In the genomic region with DNA sequence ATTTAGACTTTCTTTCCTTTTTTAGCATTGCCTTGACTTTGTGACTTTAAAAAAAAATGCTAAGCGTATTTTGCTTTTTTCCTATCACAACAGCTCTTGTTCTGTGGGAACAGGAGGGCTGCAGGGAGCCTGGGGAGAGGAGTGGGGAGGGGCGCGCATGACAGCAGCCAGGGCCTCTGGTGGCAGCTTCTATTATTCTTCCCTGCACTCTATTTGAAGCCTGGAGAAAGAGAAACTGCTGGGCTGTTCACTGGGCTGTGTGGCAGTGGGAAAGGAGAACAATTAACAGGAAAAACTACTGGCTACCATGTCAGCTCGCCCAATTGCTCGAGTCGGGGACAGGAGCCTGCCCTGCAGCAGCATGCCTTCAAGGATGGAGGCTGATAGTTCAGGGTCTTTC, we compare ENCODE assay signal across 17 cellular contexts.
A peak's percentile ranks its signal among the peaks of the same experiment; 100 is the strongest.
DNase-seq lines count a peak whose midpoint lies in the region; TF ChIP-seq lines count a peak whose summit lies in the region.
"Had no signal": no experiment of that assay in that cellular context is flagged by ENCODE, and none has a peak within 500 bp of the region (broad histone marks: within the 10 kb centered on the region; RNA-seq: fewer than 3 reads in every experiment).

No MANE protein-coding gene starts in this region.

- H3K36me3 ChIP-seq in H7 (replicated peaks; ENCODE audit: control insufficient read depth, insufficient read depth, low read length): no peaks in the 10 kb centered on the region
- H3K36me3 ChIP-seq in BE2C: no peaks in the 10 kb centered on the region
- H3K36me3 ChIP-seq: left ventricle myocardium inferior had no signal

- peaks cover 7% of the 10 kb centered on the region for H3K27me3 Mint-ChIP-seq in activated CD4-positive, alpha-beta memory T cell treated with anti-CD3 and anti-CD28 coated beads for 36 hours

- no peak overlapping the region for H3K4me3 Mint-ChIP-seq in activated CD4-positive, alpha-beta memory T cell treated with anti-CD3 and anti-CD28 coated beads for 36 hours
- H3K4me3 Mint-ChIP-seq: activated naive CD4-positive, alpha-beta T cell treated with anti-CD3 and anti-CD28 coated beads for 36 hours; naive B cell had no signal

- CTCF ChIA-PET in activated CD4-positive, alpha-beta memory T cell treated with anti-CD3 and anti-CD28 coated beads for 36 hours (lab: Charles Lee): no interaction called here

- no peaks in the 10 kb centered on the region for H3K4me1 ChIP-seq in BE2C
- H3K4me1 ChIP-seq: left ventricle myocardium inferior had no signal

- H3K27ac Mint-ChIP-seq in activated CD4-positive, alpha-beta memory T cell treated with anti-CD3 and anti-CD28 coated beads for 36 hours: no peak overlapping the region
- H3K27ac Mint-ChIP-seq: activated naive CD4-positive, alpha-beta T cell treated with anti-CD3 and anti-CD28 coated beads for 36 hours; naive B cell had no signal

- intact Hi-C loops in activated CD4-positive, alpha-beta memory T cell treated with anti-CD3 and anti-CD28 coated beads for 36 hours (cut with micrococcal nuclease): no loop called here

- DNase-seq in H7 (peak; percentile 61), iPS DF 4.7 (ENCODE audit: extremely low read depth, low spot score) (peak; percentile 2), occipital lobe (lab: John Stamatoyannopoulos, UW) (peak; percentile 31), T1000 (lab: John Stamatoyannopoulos, UW) (no peak), NAMALWA (ENCODE audit: low spot score) (no peak), BE2C (no peak)
- DNase-seq in activated CD4-positive, alpha-beta memory T cell treated with anti-CD3 and anti-CD28 coated beads for 36 hours: no peak
- DNase-seq: activated CD4-positive, alpha-beta T cell treated with anti-CD3 and anti-CD28 coated beads for 4 hours; activated naive CD4-positive, alpha-beta T cell treated with anti-CD3 and anti-CD28 coated beads for 36 hours; GM23248; left ventricle myocardium inferior; naive B cell; NCI-H1436 treated with DMSO at 0.1 percent for 48 hours; NCI-H510A; PC-3 had no signal

- POLR2A ChIA-PET in activated CD4-positive, alpha-beta memory T cell treated with anti-CD3 and anti-CD28 coated beads for 36 hours (lab: Charles Lee): no interaction called here

- H3K4me3 ChIP-seq in H7 (ENCODE audit: insufficient read depth, low read depth, low read length) (no peak overlapping the region), BE2C (ENCODE audit: low read depth, low read length) (no peak overlapping the region)
- H3K4me3 ChIP-seq: GM23248, hepatocyte, left ventricle myocardium inferior had no signal

- H3K4me1 Mint-ChIP-seq in activated CD4-positive, alpha-beta memory T cell treated with anti-CD3 and anti-CD28 coated beads for 36 hours (ENCODE audit: low read depth): peaks cover 3% of the 10 kb centered on the region
- H3K4me1 Mint-ChIP-seq: naive B cell had no signal

- H3K27me3 ChIP-seq in H7 (ENCODE audit: control insufficient read depth, insufficient read depth, low read length) (no peaks in the 10 kb centered on the region), BE2C (no peaks in the 10 kb centered on the region)
- H3K27me3 ChIP-seq: hepatocyte had no signal

- no peaks in the 10 kb centered on the region for H3K9me3 ChIP-seq in BE2C
- H3K9me3 ChIP-seq: left ventricle myocardium inferior had no signal

- H3K36me3 Mint-ChIP-seq in activated CD4-positive, alpha-beta memory T cell treated with anti-CD3 and anti-CD28 coated beads for 36 hours: no peaks in the 10 kb centered on the region
- H3K36me3 Mint-ChIP-seq: naive B cell had no signal

- H3K9me3 Mint-ChIP-seq in activated CD4-positive, alpha-beta memory T cell treated with anti-CD3 and anti-CD28 coated beads for 36 hours: no peaks in the 10 kb centered on the region
- H3K9me3 Mint-ChIP-seq: activated naive CD4-positive, alpha-beta T cell treated with anti-CD3 and anti-CD28 coated beads for 36 hours; naive B cell had no signal

- peak overlapping the region; percentile 82 for H3K27ac ChIP-seq in angular gyrus (ENCODE audit: low read depth, low read length)
- H3K27ac ChIP-seq: GM23248, hepatocyte, left ventricle myocardium inferior had no signal

- TF ChIP-seq CTCF in BE2C (IDR thresholded peaks at IDR 0.05; ENCODE audit: low read depth, low read length): no peak

Comparison
In these comparisons a context has a peak if more than half of its experiments do, and no peak if none do; other contexts are left out.
1. DNase-seq: peak in H7 (single experiment), iPS DF 4.7 (single experiment) and occipital lobe (single experiment); none in T1000 (single experiment), NAMALWA (single experiment), activated CD4-positive, alpha-beta memory T cell treated with anti-CD3 and anti-CD28 coated beads for 36 hours (single experiment) and BE2C (single experiment).